In genomic region chr1:248838357-248839167, GRCh38 we compare ENCODE assay signal across 7 cellular contexts. TPM values are rescaled to one million over a fixed set of nuclear protein-coding genes. Genes with fewer than 3 reads are reported as not detected.
DNase-seq lines count a peak whose midpoint lies in the region; ATAC-seq and TF ChIP-seq lines count a peak whose summit lies in the region.

No MANE protein-coding gene starts in this region.

- peak; percentile 58 for ATAC-seq in GM18505 (IDR thresholded peaks at IDR 0.05; ENCODE audit: unreplicated experiment)
- ATAC-seq in HG02884 (IDR thresholded peaks at IDR 0.05; ENCODE audit: unreplicated experiment), result peak; percentile 56
- peak; percentile 90 for ATAC-seq in sciatic nerve

- DNase-seq in NCI-H146 treated with DMSO at 0.1 percent for 48 hours (lab: John Stamatoyannopoulos, UW; ENCODE audit: unreplicated experiment), result peak; percentile 90
- peak; percentile 85 for DNase-seq in T-helper 9 cell
- DNase-seq in astrocyte of the hippocampus (ENCODE audit: low read depth, low spot score), result peak; percentile 94
- peak; percentile 74 to 99 (median 91) for DNase-seq in hypothalamus (lab: John Stamatoyannopoulos, UW)
- DNase-seq in sciatic nerve (ENCODE audit: low spot score), result peak; percentile 93

- intact Hi-C loops in sciatic nerve (cut with DNase I), result no loop called here

- TF ChIP-seq POLR2A in GM18505 (IDR thresholded peaks at IDR 0.05; ENCODE audit: borderline replicate concordance, extremely low read depth, insufficient read depth, insufficient read length), result peak; percentile 82

RNA-seq across cellular contexts. Expression of gene ZNF672, which starts 0.5 kb away (rescaled TPM):
- total RNA-seq in sciatic nerve, result 27.6 TPM

RNA-seq across cellular contexts. Expression of gene SH3BP5L, which starts 12.8 kb away (rescaled TPM):
- total RNA-seq in sciatic nerve, result 19.7 TPM

RNA-seq across cellular contexts. Expression of gene ZNF692, which starts 20.3 kb away (rescaled TPM):
- total RNA-seq in sciatic nerve, result 46.4 TPM

Comparison
In these comparisons a context has a peak if more than half of its experiments do, and no peak if none do; other contexts are left out.
1. Peak in every context shown above with its lines: DNase-seq and ATAC-seq.